ENCODE assay signal across 8 cellular contexts in genomic region chr5:62233083-62234046, GRCh38.
DNase-seq lines count a peak whose midpoint lies in the region; ATAC-seq and TF ChIP-seq lines count a peak whose summit lies in the region.
"Not testable (repeated sequence)": the region's sequence is repeated elsewhere in the genome, so short reads cannot be mapped to it uniquely, and the experiment has no call there.

No MANE protein-coding gene starts in this region.

- WGBS in adrenal gland, 4 donors = 42 to 56% (median 51%) methylated on average over 6 of the region's 6 CpGs
- 54 to 60% (median 60%) methylated on average over 6 of the region's 6 CpGs for WGBS in psoas muscle, 3 donors

- H3K9me3 ChIP-seq in adrenal gland (replicated peaks in 1 of 3); psoas muscle: not testable (repeated sequence)

- DNase-seq in DMS53 treated with DMSO at 0.1 percent for 48 hours (lab: John Stamatoyannopoulos, UW; ENCODE audit: unreplicated experiment) (peak; percentile 39), OCI-M1 (lab: John Stamatoyannopoulos, UW) (peak; percentile 33), adrenal gland (peak; percentile 34 to 66 (median 61)), foreskin fibroblast (peak; percentile 51 to 70)
- not testable (repeated sequence) for DNase-seq in psoas muscle

- intact Hi-C loops in adrenal gland (cut with DNase I); psoas muscle (cut with DNase I): not testable (repeated sequence)

- H3K4me1 ChIP-seq in adrenal gland (replicated peaks in 1 of 2); psoas muscle: not testable (repeated sequence)

- H3K27ac ChIP-seq in adrenal gland = peak overlapping the region in 2 of 5 donors; percentile 1 to 34
- H3K27ac ChIP-seq in psoas muscle = peak overlapping the region; percentile 65

- TF ChIP-seq POLR2A in adrenal gland (IDR thresholded peaks at IDR 0.05) = not testable (repeated sequence)

- TF ChIP-seq CTCF in adrenal gland (IDR thresholded peaks at IDR 0.05); foreskin fibroblast (IDR thresholded peaks at IDR 0.05; ENCODE audit: low read depth, low read length); psoas muscle (IDR thresholded peaks at IDR 0.05): not testable (repeated sequence)

- H3K27me3 ChIP-seq in adrenal gland; psoas muscle (ENCODE audit: insufficient read depth in 3 of 3, low read length in 2 of 3): not testable (repeated sequence)

- not testable (repeated sequence) for H3K4me3 ChIP-seq in adrenal gland; foreskin fibroblast (ENCODE audit: low read depth in 1 of 2, low read length in 2 of 2); psoas muscle

- H3K36me3 ChIP-seq in adrenal gland (replicated peaks in 1 of 2); psoas muscle (ENCODE audit: insufficient read depth in 1 of 2, low read depth in 1 of 2): not testable (repeated sequence)

- ATAC-seq in GM19395 (IDR thresholded peaks at IDR 0.05; ENCODE audit: unreplicated experiment) (peak; percentile 43), HG02610 (IDR thresholded peaks at IDR 0.05; ENCODE audit: unreplicated experiment) (peak; percentile 91), HG03442 (IDR thresholded peaks at IDR 0.05; ENCODE audit: unreplicated experiment) (peak; percentile 65), psoas muscle (peak; percentile 83 to 96 (median 96))

Comparison
In these comparisons a context has a peak if more than half of its experiments do, and no peak if none do; other contexts are left out.
1. ATAC-seq: peak in every context shown above with its lines; median percentile 96 in psoas muscle; 91 in HG02610; 65 in HG03442; 43 in GM19395.